In genomic region chr19:35267818-35268545, GRCh38 we compare ENCODE assay signal across 8 cellular contexts. TPM values are rescaled to one million over a fixed set of nuclear protein-coding genes. Genes with fewer than 3 reads are reported as not detected.
DNase-seq lines count a peak whose midpoint lies in the region; ATAC-seq lines count a peak whose summit lies in the region.

No MANE protein-coding gene starts in this region.

- peak; percentile 100 for DNase-seq in 8988T
- DNase-seq in NCI-H748 (lab: John Stamatoyannopoulos, UW; ENCODE audit: unreplicated experiment) = peak; percentile 82
- DNase-seq in activated CD8-positive, alpha-beta T cell treated with anti-CD3 and anti-CD28 coated beads, Interleukin-2, amount 10 ng/mL, durations not matched to agents 7 days and 5 days = peak; percentile 75
- peak; percentile 61 for DNase-seq in effector CD8-positive, alpha-beta T cell (lab: John Stamatoyannopoulos, UW)
- peak; percentile 67 for DNase-seq in medulla oblongata (ENCODE audit: extremely low spot score)
- peak; percentile 45 for DNase-seq in stimulated activated CD8-positive, alpha-beta memory T cell treated with anti-CD3 and anti-CD28 coated beads, Interleukin-12 subunit alpha, Interleukin-12 subunit beta, amount 100 ng/mL, for 1 hour (ENCODE audit: low read depth)

- no peaks in the 10 kb centered on the region for H3K27me3 Mint-ChIP-seq in activated CD8-positive, alpha-beta T cell treated with anti-CD3 and anti-CD28 coated beads, Interleukin-2, amount 10 ng/mL, durations not matched to agents 7 days and 5 days (ENCODE audit: low read depth)

- H3K4me1 Mint-ChIP-seq in activated CD8-positive, alpha-beta T cell treated with anti-CD3 and anti-CD28 coated beads, Interleukin-2, amount 10 ng/mL, durations not matched to agents 7 days and 5 days (ENCODE audit: low read depth) = peaks cover 31% of the 10 kb centered on the region

- H3K27ac Mint-ChIP-seq in activated CD8-positive, alpha-beta T cell treated with anti-CD3 and anti-CD28 coated beads, Interleukin-2, amount 10 ng/mL, durations not matched to agents 7 days and 5 days = peak overlapping the region; percentile 94

- no peaks in the 10 kb centered on the region for H3K9me3 Mint-ChIP-seq in activated CD8-positive, alpha-beta T cell treated with anti-CD3 and anti-CD28 coated beads, Interleukin-2, amount 10 ng/mL, durations not matched to agents 7 days and 5 days (ENCODE audit: insufficient read depth)

- POLR2A ChIA-PET in activated CD8-positive, alpha-beta T cell treated with anti-CD3 and anti-CD28 coated beads, Interleukin-2, amount 10 ng/mL, durations not matched to agents 7 days and 5 days (lab: Charles Lee) = interaction anchor here (1.0 to 1.9 kb wide), 2 partner anchors 100 to 114 kb away, joined by 3 to 8 read pairs; partner anchors contain the start of gene FXYD5

- peak; percentile 49 for ATAC-seq in GM18502 (IDR thresholded peaks at IDR 0.05; ENCODE audit: poor library complexity, unreplicated experiment)
- ATAC-seq in HG03135 (IDR thresholded peaks at IDR 0.05; ENCODE audit: unreplicated experiment) = peak; percentile 38
- peak; percentile 68 for ATAC-seq in activated CD8-positive, alpha-beta T cell treated with anti-CD3 and anti-CD28 coated beads, Interleukin-2, amount 10 ng/mL, durations not matched to agents 7 days and 5 days

- H3K4me3 Mint-ChIP-seq in activated CD8-positive, alpha-beta T cell treated with anti-CD3 and anti-CD28 coated beads, Interleukin-2, amount 10 ng/mL, durations not matched to agents 7 days and 5 days = peak overlapping the region; percentile 94

- CTCF ChIA-PET in activated CD8-positive, alpha-beta T cell treated with anti-CD3 and anti-CD28 coated beads, Interleukin-2, amount 10 ng/mL, durations not matched to agents 7 days and 5 days (lab: Charles Lee) = interaction anchor here (1.0 kb wide), 1 partner anchor 27 kb away, joined by 3 read pairs; no protein-coding TSS in a partner anchor

- peaks cover 46% of the 10 kb centered on the region for H3K36me3 Mint-ChIP-seq in activated CD8-positive, alpha-beta T cell treated with anti-CD3 and anti-CD28 coated beads, Interleukin-2, amount 10 ng/mL, durations not matched to agents 7 days and 5 days (ENCODE audit: low read depth)

RNA-seq across cellular contexts. Expression of gene USF2, which starts 0.8 kb away (rescaled TPM):
- 100 to 1,000 TPM; 125 to 138 TPM for total RNA-seq in activated CD8-positive, alpha-beta T cell treated with anti-CD3 and anti-CD28 coated beads, Interleukin-2, amount 10 ng/mL, durations not matched to agents 7 days and 5 days

RNA-seq across cellular contexts. Expression of gene HAMP, which starts 14.3 kb away (rescaled TPM):
- under 1 TPM; 0.50 to 0.63 TPM for total RNA-seq in activated CD8-positive, alpha-beta T cell treated with anti-CD3 and anti-CD28 coated beads, Interleukin-2, amount 10 ng/mL, durations not matched to agents 7 days and 5 days

RNA-seq across cellular contexts. Expression of gene LSR, which starts 19.2 kb away (rescaled TPM):
- total RNA-seq in activated CD8-positive, alpha-beta T cell treated with anti-CD3 and anti-CD28 coated beads, Interleukin-2, amount 10 ng/mL, durations not matched to agents 7 days and 5 days = 10 to 100 TPM; 25.5 to 25.9 TPM

RNA-seq across cellular contexts. Expression of gene MAG, which starts 24.0 kb away (rescaled TPM):
- under 1 TPM in 1 of 2 experiments, not detected in 1; 0.26 TPM for total RNA-seq in activated CD8-positive, alpha-beta T cell treated with anti-CD3 and anti-CD28 coated beads, Interleukin-2, amount 10 ng/mL, durations not matched to agents 7 days and 5 days

RNA-seq across cellular contexts. Expression of gene FAM187B, which starts 39.4 kb away (rescaled TPM):
- total RNA-seq in activated CD8-positive, alpha-beta T cell treated with anti-CD3 and anti-CD28 coated beads, Interleukin-2, amount 10 ng/mL, durations not matched to agents 7 days and 5 days = not detected

Comparison
In these comparisons a context has a peak if more than half of its experiments do, and no peak if none do; other contexts are left out.
1. Peak in every context shown above with its lines: DNase-seq and ATAC-seq.
2. DNase-seq: peak in every context shown above with its lines; median percentile 100 in 8988T; 82 in NCI-H748; 75 in activated CD8-positive, alpha-beta T cell treated with anti-CD3 and anti-CD28 coated beads, Interleukin-2, amount 10 ng/mL, durations not matched to agents 7 days and 5 days; 67 in medulla oblongata; 61 in effector CD8-positive, alpha-beta T cell; 45 in stimulated activated CD8-positive, alpha-beta memory T cell treated with anti-CD3 and anti-CD28 coated beads, Interleukin-12 subunit alpha, Interleukin-12 subunit beta, amount 100 ng/mL, for 1 hour.